Comparison of ENCODE assay signal across 1 cellular context in the genomic region with DNA sequence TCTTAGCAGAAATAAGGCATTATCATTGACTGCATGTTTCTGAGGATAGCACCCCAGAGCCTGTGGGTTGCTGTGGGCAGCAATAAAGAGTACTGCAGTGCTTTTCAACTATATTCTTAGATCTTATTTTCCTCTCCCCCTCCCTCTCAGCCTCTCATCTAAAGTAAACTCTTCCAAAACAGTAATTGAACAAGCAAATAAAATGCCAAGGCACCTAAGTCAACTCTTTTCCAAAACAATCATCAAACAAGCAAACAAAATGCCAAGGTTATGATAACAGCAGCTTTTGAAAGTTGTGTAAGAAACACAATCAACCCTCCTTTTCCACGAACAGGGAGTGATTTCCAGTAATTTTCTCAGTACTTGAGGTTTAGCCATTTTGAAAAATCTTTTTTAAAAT.
TF ChIP-seq lines count a peak whose summit lies in the region.

No MANE protein-coding gene starts in this region.

TF ChIP-seq in GM23338, 12 proteins besides CTCF, POLR2A, EP300 and RAD21 (continued from another document):
- TF ChIP-seq, protein P1, sequence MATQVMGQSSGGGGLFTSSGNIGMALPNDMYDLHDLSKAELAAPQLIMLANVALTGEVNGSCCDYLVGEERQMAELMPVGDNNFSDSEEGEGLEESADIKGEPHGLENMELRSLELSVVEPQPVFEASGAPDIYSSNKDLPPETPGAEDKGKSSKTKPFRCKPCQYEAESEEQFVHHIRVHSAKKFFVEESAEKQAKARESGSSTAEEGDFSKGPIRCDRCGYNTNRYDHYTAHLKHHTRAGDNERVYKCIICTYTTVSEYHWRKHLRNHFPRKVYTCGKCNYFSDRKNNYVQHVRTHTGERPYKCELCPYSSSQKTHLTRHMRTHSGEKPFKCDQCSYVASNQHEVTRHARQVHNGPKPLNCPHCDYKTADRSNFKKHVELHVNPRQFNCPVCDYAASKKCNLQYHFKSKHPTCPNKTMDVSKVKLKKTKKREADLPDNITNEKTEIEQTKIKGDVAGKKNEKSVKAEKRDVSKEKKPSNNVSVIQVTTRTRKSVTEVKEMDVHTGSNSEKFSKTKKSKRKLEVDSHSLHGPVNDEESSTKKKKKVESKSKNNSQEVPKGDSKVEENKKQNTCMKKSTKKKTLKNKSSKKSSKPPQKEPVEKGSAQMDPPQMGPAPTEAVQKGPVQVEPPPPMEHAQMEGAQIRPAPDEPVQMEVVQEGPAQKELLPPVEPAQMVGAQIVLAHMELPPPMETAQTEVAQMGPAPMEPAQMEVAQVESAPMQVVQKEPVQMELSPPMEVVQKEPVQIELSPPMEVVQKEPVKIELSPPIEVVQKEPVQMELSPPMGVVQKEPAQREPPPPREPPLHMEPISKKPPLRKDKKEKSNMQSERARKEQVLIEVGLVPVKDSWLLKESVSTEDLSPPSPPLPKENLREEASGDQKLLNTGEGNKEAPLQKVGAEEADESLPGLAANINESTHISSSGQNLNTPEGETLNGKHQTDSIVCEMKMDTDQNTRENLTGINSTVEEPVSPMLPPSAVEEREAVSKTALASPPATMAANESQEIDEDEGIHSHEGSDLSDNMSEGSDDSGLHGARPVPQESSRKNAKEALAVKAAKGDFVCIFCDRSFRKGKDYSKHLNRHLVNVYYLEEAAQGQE (IDR thresholded peaks at IDR 0.05; ENCODE audit: unreplicated experiment) = no peak
- TF ChIP-seq POLR2AphosphoS5 (IDR thresholded peaks at IDR 0.05; ENCODE audit: low read depth) (no peak), ZNF114 (CRISPR knock-in tag; IDR thresholded peaks at IDR 0.05) (no peak)
